In genomic region chr5:112861638-112861985, GRCh38 we compare ENCODE assay signal across 8 cellular contexts. TPM values are rescaled to one million over a fixed set of nuclear protein-coding genes. Genes with fewer than 3 reads are reported as not detected.
DNase-seq lines count a peak whose midpoint lies in the region; ATAC-seq and TF ChIP-seq lines count a peak whose summit lies in the region.

No MANE protein-coding gene starts in this region.

- no peaks in the 10 kb centered on the region for H3K9me3 ChIP-seq in body of pancreas
- no peaks in the 10 kb centered on the region for H3K9me3 ChIP-seq in lung (ENCODE audit: control insufficient read depth in 2 of 2, insufficient read depth in 1 of 2, low read length in 1 of 2)

- no peak for DNase-seq in activated naive CD4-positive, alpha-beta T cell treated with anti-CD3 and anti-CD28 coated beads for 36 hours
- no peak for DNase-seq in activated naive CD4-positive, alpha-beta T cell treated with anti-CD3 and anti-CD28 coated beads, Interleukin-2, amount 50 U/mL, for 16 hours
- no peak for DNase-seq in body of pancreas
- DNase-seq in lung (ENCODE audit: low spot score): no peak
- DNase-seq in type B pancreatic cell (ENCODE audit: extremely low spot score, unreplicated experiment): no peak
- no peak for DNase-seq in GF-D8 (lab: John Stamatoyannopoulos, UW)
- DNase-seq in NCI-H345 treated with DMSO at 0.1 percent for 48 hours (lab: John Stamatoyannopoulos, UW; ENCODE audit: unreplicated experiment): no peak

- peaks cover 0 to 5% of the 10 kb centered on the region in 2 donors for H3K36me3 ChIP-seq in body of pancreas (replicated peaks in 1 of 2; ENCODE audit: insufficient read depth in 1 of 2, low read depth in 2 of 2)
- H3K36me3 ChIP-seq in lung (ENCODE audit: control insufficient read depth in 2 of 2, insufficient read depth in 2 of 2, low read length in 2 of 2): peaks cover 3 to 14% of the 10 kb centered on the region in 2 donors

- 0 to 1% methylated on average over 8 of the region's 8 CpGs for WGBS in body of pancreas, 2 donors
- 0 to 1% methylated on average over 8 of the region's 8 CpGs for WGBS in lung, 2 donors

- no peak for ATAC-seq in body of pancreas
- no peak for ATAC-seq in lung (ENCODE audit: insufficient read depth, low FRiP score)
- no peak for ATAC-seq in GM18511 (IDR thresholded peaks at IDR 0.05; ENCODE audit: unreplicated experiment)

- H3K27ac Mint-ChIP-seq in activated naive CD4-positive, alpha-beta T cell treated with anti-CD3 and anti-CD28 coated beads for 36 hours: peak overlapping the region; percentile 95
- peak overlapping the region; percentile 97 for H3K27ac Mint-ChIP-seq in type B pancreatic cell

- peak overlapping the region; percentile 33 to 89 (median 78) for H3K27ac ChIP-seq in body of pancreas
- peak overlapping the region; percentile 84 to 93 for H3K27ac ChIP-seq in lung (ENCODE audit: low read depth in 1 of 2, low read length in 1 of 2)

- H3K4me1 ChIP-seq in body of pancreas (peaks cover 31% of the 10 kb centered on the region), lung (ENCODE audit: control insufficient read depth in 2 of 2, insufficient read depth in 2 of 2, low read length in 2 of 2) (peaks cover 5 to 17% of the 10 kb centered on the region in 2 donors)

- no peaks in the 10 kb centered on the region for H3K27me3 ChIP-seq in body of pancreas
- no peaks in the 10 kb centered on the region for H3K27me3 ChIP-seq in lung (ENCODE audit: control insufficient read depth, insufficient read depth)

- no peak for TF ChIP-seq CTCF in body of pancreas (IDR thresholded peaks at IDR 0.05)
- TF ChIP-seq CTCF in lung (IDR thresholded peaks at IDR 0.05; ENCODE audit: control extremely low read depth, extremely low read depth): no peak
- TF ChIP-seq CTCF in type B pancreatic cell (conservative IDR thresholded peaks at IDR 0.05): no peak

- H3K9me3 Mint-ChIP-seq in activated naive CD4-positive, alpha-beta T cell treated with anti-CD3 and anti-CD28 coated beads for 36 hours: no peaks in the 10 kb centered on the region
- H3K9me3 Mint-ChIP-seq in type B pancreatic cell: peaks cover 4% of the 10 kb centered on the region

- peaks cover 35% of the 10 kb centered on the region for H3K4me1 Mint-ChIP-seq in activated naive CD4-positive, alpha-beta T cell treated with anti-CD3 and anti-CD28 coated beads for 36 hours (ENCODE audit: low read depth)
- peaks cover 22% of the 10 kb centered on the region for H3K4me1 Mint-ChIP-seq in type B pancreatic cell (ENCODE audit: unreplicated experiment)

- H3K4me3 ChIP-seq in body of pancreas (peak overlapping the region; percentile 91 to 97), lung (peak overlapping the region; percentile 99)

- peaks cover 18% of the 10 kb centered on the region for H3K36me3 Mint-ChIP-seq in activated naive CD4-positive, alpha-beta T cell treated with anti-CD3 and anti-CD28 coated beads for 36 hours (ENCODE audit: low read depth)
- peaks cover 7% of the 10 kb centered on the region for H3K36me3 Mint-ChIP-seq in type B pancreatic cell

- CTCF ChIA-PET in activated naive CD4-positive, alpha-beta T cell treated with anti-CD3 and anti-CD28 coated beads for 36 hours (lab: Charles Lee): interaction anchor here (1.7 kb wide), 1 partner anchor 13 kb away, joined by 11 read pairs; no protein-coding TSS in a partner anchor

- TF ChIP-seq POLR2A in body of pancreas (IDR thresholded peaks at IDR 0.05): no peak

- peaks cover 5% of the 10 kb centered on the region for H3K27me3 Mint-ChIP-seq in activated naive CD4-positive, alpha-beta T cell treated with anti-CD3 and anti-CD28 coated beads for 36 hours (ENCODE audit: low read depth)
- peaks cover 5% of the 10 kb centered on the region for H3K27me3 Mint-ChIP-seq in type B pancreatic cell

- H3K4me3 Mint-ChIP-seq in activated naive CD4-positive, alpha-beta T cell treated with anti-CD3 and anti-CD28 coated beads for 36 hours: peak overlapping the region; percentile 96
- peak overlapping the region; percentile 97 for H3K4me3 Mint-ChIP-seq in type B pancreatic cell

- intact Hi-C loops in activated naive CD4-positive, alpha-beta T cell treated with anti-CD3 and anti-CD28 coated beads for 36 hours (cut with micrococcal nuclease): loop anchor here (1.0 to 10.0 kb wide), 8 partner anchors 17 to 1607 kb away; partner anchors contain the start of genes DCP2, REEP5 and YTHDC2
- intact Hi-C loops in body of pancreas (cut with DNase I): no loop called here

RNA-seq across cellular contexts. Expression of gene SRP19, which starts 0.5 kb away (rescaled TPM):
- 10 to 100 TPM; 43.7 to 49.6 TPM for total RNA-seq in activated naive CD4-positive, alpha-beta T cell treated with anti-CD3 and anti-CD28 coated beads for 36 hours
- total RNA-seq in body of pancreas (10 to 100 TPM; 23.7 to 42.3 TPM), lung (10 to 100 TPM; 30.3 to 45.9 TPM), type B pancreatic cell (ENCODE audit: low replicate concordance) (45.4 and 57.5 TPM in 2 replicates)
- 10 to 100 TPM; 68.1 to 81.0 TPM for polyA plus RNA-seq in lung
